ENCODE assay signal across 24 cellular contexts in the genomic region with DNA sequence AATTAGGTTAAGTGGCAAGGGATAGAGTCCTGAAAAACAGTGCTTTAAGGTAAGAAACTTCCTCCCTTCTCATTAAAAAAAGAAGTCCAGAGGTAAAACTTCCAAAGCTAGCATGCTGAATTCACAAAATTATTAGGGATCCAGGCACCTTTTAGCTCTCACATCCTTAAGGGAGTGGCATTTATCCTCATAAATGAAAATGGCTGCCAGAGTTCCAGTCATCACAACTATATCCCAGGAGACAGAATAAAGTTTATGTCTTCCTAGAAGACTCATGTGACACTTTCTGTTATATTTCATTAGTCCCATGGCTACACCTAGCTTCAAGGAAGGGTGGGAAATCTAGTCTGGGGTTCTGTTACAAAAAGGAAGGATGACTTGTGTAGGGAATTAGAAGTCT.
"Had no signal": no experiment of that assay in that cellular context is flagged by ENCODE, and none has a peak within 500 bp of the region (broad histone marks: within the 10 kb centered on the region; RNA-seq: fewer than 3 reads in every experiment).

No MANE protein-coding gene starts in this region.

- H3K27ac ChIP-seq: colonic mucosa, dorsolateral prefrontal cortex, gastrocnemius medialis, left ventricle myocardium inferior, neural progenitor cell, testis had no signal

- H3K36me3 Mint-ChIP-seq: activated naive CD4-positive, alpha-beta T cell treated with anti-CD3 and anti-CD28 coated beads, Interleukin-2, amount 50 U/mL, for 72 hours; natural killer cell; neural progenitor cell had no signal

- H3K9me3 Mint-ChIP-seq: activated naive CD4-positive, alpha-beta T cell treated with anti-CD3 and anti-CD28 coated beads, Interleukin-2, amount 50 U/mL, for 72 hours; activated T-helper 17 cell treated with anti-CD3 and anti-CD28 coated beads, Interleukin-2, amount 50 U/mL, for 72 hours; neural progenitor cell had no signal

- DNase-seq: activated CD4-positive, alpha-beta T cell treated with anti-CD3 and anti-CD28 coated beads for 1 hour; activated CD4-positive, alpha-beta T cell treated with anti-CD3 and anti-CD28 coated beads, Interleukin-2, amount 50 U/mL, for 1 hour; activated CD8-positive, alpha-beta T cell treated with anti-CD3 and anti-CD28 coated beads for 36 hours; activated gamma-delta T cell treated with Interleukin-2 at 50 U/mL for 16 hours; activated T-cell treated with anti-CD3 and anti-CD28 coated beads, Interleukin-2, amount 50 U/mL, for 4 hours; colonic mucosa; dorsolateral prefrontal cortex; effector memory CD4-positive, alpha-beta T cell; erythroblast; gastrocnemius medialis; left ventricle myocardium inferior; natural killer cell; occipital lobe; posterior cingulate gyrus; right cardiac atrium; stimulated activated CD4-positive, alpha-beta T cell treated with anti-CD3 and anti-CD28 coated beads, Interleukin-2, amount 100 ng/mL, for 48 hours; stimulated activated naive CD4-positive, alpha-beta T cell treated with Interleukin-2 at 50 U/mL for 16 hours; testis; transverse colon had no signal

- H3K4me3 ChIP-seq: colonic mucosa, dorsolateral prefrontal cortex, gastrocnemius medialis, hepatocyte, left ventricle myocardium inferior, lung, neural progenitor cell, testis, transverse colon had no signal

- H3K4me1 Mint-ChIP-seq: activated T-helper 17 cell treated with anti-CD3 and anti-CD28 coated beads, Interleukin-2, amount 50 U/mL, for 72 hours; natural killer cell; neural progenitor cell had no signal

- ATAC-seq: activated CD8-positive, alpha-beta T cell treated with anti-CD3 and anti-CD28 coated beads for 36 hours; activated naive CD4-positive, alpha-beta T cell treated with anti-CD3 and anti-CD28 coated beads, Interleukin-2, amount 50 U/mL, for 72 hours; activated T-cell treated with anti-CD3 and anti-CD28 coated beads, Interleukin-2, amount 50 U/mL, for 4 hours; activated T-helper 17 cell treated with anti-CD3 and anti-CD28 coated beads, Interleukin-2, amount 50 U/mL, for 72 hours; gastrocnemius medialis; natural killer cell; right cardiac atrium had no signal

- H3K9me3 ChIP-seq: colonic mucosa, gastrocnemius medialis, testis had no signal

- H3K27me3 ChIP-seq: hepatocyte, neural progenitor cell, testis had no signal

- H3K36me3 ChIP-seq: colonic mucosa, gastrocnemius medialis, left ventricle myocardium inferior, neural progenitor cell, transverse colon had no signal

- H3K4me3 Mint-ChIP-seq: activated CD8-positive, alpha-beta T cell treated with anti-CD3 and anti-CD28 coated beads for 36 hours; activated T-cell treated with anti-CD3 and anti-CD28 coated beads, Interleukin-2, amount 50 U/mL, for 4 hours; activated T-helper 17 cell treated with anti-CD3 and anti-CD28 coated beads, Interleukin-2, amount 50 U/mL, for 72 hours; natural killer cell; neural progenitor cell had no signal

- H3K27ac Mint-ChIP-seq: activated CD8-positive, alpha-beta T cell treated with anti-CD3 and anti-CD28 coated beads for 36 hours; activated naive CD4-positive, alpha-beta T cell treated with anti-CD3 and anti-CD28 coated beads, Interleukin-2, amount 50 U/mL, for 72 hours; activated T-helper 17 cell treated with anti-CD3 and anti-CD28 coated beads, Interleukin-2, amount 50 U/mL, for 72 hours; natural killer cell; neural progenitor cell had no signal

- H3K4me1 ChIP-seq: colonic mucosa, gastrocnemius medialis, neural progenitor cell, testis had no signal
